12 cellular contexts compared by ENCODE assay signal in the genomic region with DNA sequence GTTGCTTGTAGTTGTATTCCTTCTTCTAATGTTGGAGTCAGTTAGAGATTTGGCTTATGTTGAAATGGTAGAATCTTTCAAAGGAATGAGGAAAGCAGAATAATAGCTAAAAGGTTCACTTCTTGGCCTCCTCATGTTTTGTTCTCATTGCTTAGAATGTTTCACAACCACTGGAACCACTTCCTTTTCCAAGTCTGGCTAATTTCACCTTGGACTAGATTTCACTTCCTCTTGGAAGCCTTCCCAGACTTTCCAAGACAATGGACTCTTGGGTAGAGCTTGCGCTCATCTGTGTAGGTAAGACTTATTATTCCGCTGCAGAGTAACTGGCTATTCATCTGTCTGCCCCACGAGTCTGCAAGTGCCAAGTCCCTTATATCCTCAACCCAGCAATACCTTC. TPM values are rescaled to one million over a fixed set of nuclear protein-coding genes. Genes with fewer than 3 reads are reported as not detected.
DNase-seq lines count a peak whose midpoint lies in the region; ATAC-seq and TF ChIP-seq lines count a peak whose summit lies in the region.
"Had no signal": no experiment of that assay in that cellular context is flagged by ENCODE, and none has a peak within 500 bp of the region (broad histone marks: within the 10 kb centered on the region; RNA-seq: fewer than 3 reads in every experiment).

No MANE protein-coding gene starts in this region.

- peaks cover 6% of the 10 kb centered on the region for H3K4me1 Mint-ChIP-seq in nephron
- no peaks in the 10 kb centered on the region for H3K4me1 Mint-ChIP-seq in activated CD8-positive, alpha-beta T cell treated with anti-CD3 and anti-CD28 coated beads, Interleukin-2, amount 10 ng/mL, durations not matched to agents 7 days and 5 days (ENCODE audit: low read depth)
- H3K4me1 Mint-ChIP-seq: neural crest cell had no signal

- POLR2A ChIA-PET in activated CD8-positive, alpha-beta T cell treated with anti-CD3 and anti-CD28 coated beads, Interleukin-2, amount 10 ng/mL, durations not matched to agents 7 days and 5 days (lab: Charles Lee) = no interaction called here

- CTCF ChIA-PET in activated CD8-positive, alpha-beta T cell treated with anti-CD3 and anti-CD28 coated beads, Interleukin-2, amount 10 ng/mL, durations not matched to agents 7 days and 5 days (lab: Charles Lee) = no interaction called here

- no peaks in the 10 kb centered on the region for H3K27me3 Mint-ChIP-seq in nephron (ENCODE audit: low read depth)
- peaks cover 22% of the 10 kb centered on the region for H3K27me3 Mint-ChIP-seq in activated CD8-positive, alpha-beta T cell treated with anti-CD3 and anti-CD28 coated beads, Interleukin-2, amount 10 ng/mL, durations not matched to agents 7 days and 5 days (ENCODE audit: low read depth)

- ATAC-seq in activated CD8-positive, alpha-beta T cell treated with anti-CD3 and anti-CD28 coated beads, Interleukin-2, amount 10 ng/mL, durations not matched to agents 7 days and 5 days = no peak

- H3K27ac Mint-ChIP-seq in nephron = peak overlapping the region in 2 of 3 experiments; percentile 54 to 60
- H3K27ac Mint-ChIP-seq in activated CD8-positive, alpha-beta T cell treated with anti-CD3 and anti-CD28 coated beads, Interleukin-2, amount 10 ng/mL, durations not matched to agents 7 days and 5 days = no peak overlapping the region

- DNase-seq in EH (ENCODE audit: low read depth) (peak; percentile 23), RPMI7951 (ENCODE audit: low read depth) (peak; percentile 30), fibroblast of peridontal ligament (ENCODE audit: extremely low read depth) (peak; percentile 79), COR-L47 (lab: John Stamatoyannopoulos, UW) (no peak)
- DNase-seq in stimulated activated CD8-positive, alpha-beta memory T cell treated with anti-CD3 and anti-CD28 coated beads, Interleukin-4, amount 100 ng/mL, for 48 hours = no peak
- no peak for DNase-seq in activated CD4-positive, alpha-beta T cell treated with anti-CD3 and anti-CD28 coated beads for 48 hours
- DNase-seq in activated CD8-positive, alpha-beta T cell treated with anti-CD3 and anti-CD28 coated beads, Interleukin-2, amount 10 ng/mL, durations not matched to agents 7 days and 5 days = no peak
- DNase-seq: KG1; stimulated activated CD4-positive, alpha-beta T cell treated with anti-CD3 and anti-CD28 coated beads, Interleukin-4, amount 100 ng/mL, for 1 hour; thyroid gland had no signal

- H3K4me3 Mint-ChIP-seq in nephron = no peak overlapping the region
- H3K4me3 Mint-ChIP-seq in activated CD8-positive, alpha-beta T cell treated with anti-CD3 and anti-CD28 coated beads, Interleukin-2, amount 10 ng/mL, durations not matched to agents 7 days and 5 days = no peak overlapping the region
- H3K4me3 Mint-ChIP-seq: neural crest cell had no signal

- no peaks in the 10 kb centered on the region for H3K36me3 Mint-ChIP-seq in nephron (ENCODE audit: low read depth)
- no peaks in the 10 kb centered on the region for H3K36me3 Mint-ChIP-seq in activated CD8-positive, alpha-beta T cell treated with anti-CD3 and anti-CD28 coated beads, Interleukin-2, amount 10 ng/mL, durations not matched to agents 7 days and 5 days (ENCODE audit: low read depth)

- H3K9me3 Mint-ChIP-seq in nephron = no peaks in the 10 kb centered on the region
- no peaks in the 10 kb centered on the region for H3K9me3 Mint-ChIP-seq in activated CD8-positive, alpha-beta T cell treated with anti-CD3 and anti-CD28 coated beads, Interleukin-2, amount 10 ng/mL, durations not matched to agents 7 days and 5 days (ENCODE audit: insufficient read depth)
- H3K9me3 Mint-ChIP-seq: neural crest cell had no signal

- TF ChIP-seq CTCF in nephron (IDR thresholded peaks at IDR 0.05; ENCODE audit: unreplicated experiment in 3 of 3) = no peak

RNA-seq across cellular contexts. Expression of a gene that starts 8.3 kb away (rescaled TPM):
- total RNA-seq in RPMI7951 (2014; rRNA removed; shearing (Covaris generic)) = 0.49 and 1.4 TPM in 2 replicates
- under 1 TPM; 0.26 to 0.34 TPM for total RNA-seq in activated CD8-positive, alpha-beta T cell treated with anti-CD3 and anti-CD28 coated beads, Interleukin-2, amount 10 ng/mL, durations not matched to agents 7 days and 5 days

RNA-seq across cellular contexts. Expression of a gene that starts 21.3 kb away (rescaled TPM):
- 18.9 and 23.5 TPM in 2 replicates for total RNA-seq in RPMI7951 (2014; rRNA removed; shearing (Covaris generic))
- total RNA-seq in activated CD8-positive, alpha-beta T cell treated with anti-CD3 and anti-CD28 coated beads, Interleukin-2, amount 10 ng/mL, durations not matched to agents 7 days and 5 days = 10 to 100 TPM in 1 of 2 experiments, 1 to 10 TPM in 1; 8.1 to 13.0 TPM

RNA-seq across cellular contexts. Expression of a gene that starts 39.2 kb away (rescaled TPM):
- 0.10 and 0.12 TPM in 2 replicates for total RNA-seq in RPMI7951 (2014; rRNA removed; shearing (Covaris generic))
- total RNA-seq in activated CD8-positive, alpha-beta T cell treated with anti-CD3 and anti-CD28 coated beads, Interleukin-2, amount 10 ng/mL, durations not matched to agents 7 days and 5 days = under 1 TPM; 0.08 to 0.13 TPM

Comparison
In these comparisons a context has a peak if more than half of its experiments do, and no peak if none do; other contexts are left out.
1. DNase-seq: peak in EH (single experiment), RPMI7951 (single experiment) and fibroblast of peridontal ligament (single experiment); none in stimulated activated CD8-positive, alpha-beta memory T cell treated with anti-CD3 and anti-CD28 coated beads, Interleukin-4, amount 100 ng/mL, for 48 hours (single experiment), activated CD4-positive, alpha-beta T cell treated with anti-CD3 and anti-CD28 coated beads for 48 hours (single experiment), COR-L47 (single experiment) and activated CD8-positive, alpha-beta T cell treated with anti-CD3 and anti-CD28 coated beads, Interleukin-2, amount 10 ng/mL, durations not matched to agents 7 days and 5 days (single experiment).